18 cellular contexts compared by ENCODE assay signal in genomic region chr4:125891597-125892258, GRCh38.
DNase-seq lines count a peak whose midpoint lies in the region; ATAC-seq, FAIRE-seq and TF ChIP-seq lines count a peak whose summit lies in the region.
"Had no signal": no experiment of that assay in that cellular context is flagged by ENCODE, and none has a peak within 500 bp of the region (broad histone marks: within the 10 kb centered on the region; RNA-seq: fewer than 3 reads in every experiment).

No MANE protein-coding gene starts in this region.

- no peak for ATAC-seq in GM18909 (IDR thresholded peaks at IDR 0.05; ENCODE audit: poor library complexity, unreplicated experiment)
- ATAC-seq: activated CD4-positive, CD25-positive, alpha-beta regulatory T cell treated with anti-CD3 and anti-CD28 coated beads, Interleukin-2, amount 50 U/mL, for 24 hours; heart left ventricle; T-helper 17 cell had no signal

- TF ChIP-seq CTCF in foreskin fibroblast (IDR thresholded peaks at IDR 0.05; ENCODE audit: low read depth, low read length), result no peak

- no peak overlapping the region for H3K4me3 ChIP-seq in foreskin fibroblast (ENCODE audit: low read depth in 1 of 2, low read length in 2 of 2)
- H3K4me3 ChIP-seq: heart left ventricle had no signal

- peak; percentile 95 for DNase-seq in H4 (ENCODE audit: low spot score)
- peak; percentile 96 for DNase-seq in amniotic epithelial cell (ENCODE audit: low read depth)
- peak; percentile 71 to 75 for DNase-seq in foreskin fibroblast
- peak; percentile 2 for DNase-seq in urothelium cell line (ENCODE audit: low spot score)
- no peak for DNase-seq in NCI-H146 treated with DMSO at 0.1 percent for 48 hours (lab: John Stamatoyannopoulos, UW; ENCODE audit: unreplicated experiment)
- no peak for DNase-seq in NCI-H2196 treated with DMSO at 0.1 percent for 48 hours (lab: John Stamatoyannopoulos, UW; ENCODE audit: unreplicated experiment)
- DNase-seq: activated CD8-positive, alpha-beta memory T cell treated with anti-CD3 and anti-CD28 coated beads, Interleukin-2, amount 50 U/mL, for 4 hours; activated naive CD4-positive, alpha-beta T cell treated with anti-CD3 and anti-CD28 coated beads, Interleukin-2, amount 10 ng/mL, durations not matched to agents 7 days and 5 days; cerebellar nuclear complex; heart left ventricle; kidney; NCI-H187; NCI-H524 treated with DMSO at 0.1 percent for 48 hours; stimulated activated CD4-positive, alpha-beta T cell treated with anti-CD3 and anti-CD28 coated beads, Interleukin-15, amount 100 ng/mL, for 24 hours; T-helper 17 cell had no signal

- no peak for FAIRE-seq in urothelium cell line (lab: Jason Lieb, UNC)
- FAIRE-seq: kidney, RCC 7860 had no signal

Comparison
In these comparisons a context has a peak if more than half of its experiments do, and no peak if none do; other contexts are left out.
1. DNase-seq: peak in H4 (single experiment), amniotic epithelial cell (single experiment), foreskin fibroblast (2 of 2) and urothelium cell line (single experiment); none in NCI-H146 treated with DMSO at 0.1 percent for 48 hours (single experiment) and NCI-H2196 treated with DMSO at 0.1 percent for 48 hours (single experiment).